20 cellular contexts compared by ENCODE assay signal in the genomic region with DNA sequence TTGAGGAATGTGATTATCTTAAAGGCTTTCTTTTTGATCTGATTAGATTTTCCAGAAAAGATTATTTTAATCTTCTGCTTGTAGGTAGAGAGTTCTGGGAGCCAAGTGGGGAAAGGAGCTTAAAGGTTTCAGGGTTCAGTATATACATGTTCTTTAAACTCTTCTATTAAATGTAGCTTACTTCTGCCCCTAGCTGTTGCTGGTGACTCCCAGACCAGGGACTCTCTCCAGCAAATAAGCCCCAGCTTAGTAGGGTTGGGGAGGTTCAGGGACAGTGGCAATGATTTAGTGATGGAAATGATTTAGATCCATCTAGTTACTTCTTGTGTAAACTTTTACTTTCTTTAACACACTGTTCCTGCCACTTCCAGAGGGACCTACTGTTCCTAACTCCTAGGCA.
A peak's percentile ranks its signal among the peaks of the same experiment; 100 is the strongest.
DNase-seq lines count a peak whose midpoint lies in the region; ATAC-seq and TF ChIP-seq lines count a peak whose summit lies in the region.
"Had no signal": no experiment of that assay in that cellular context is flagged by ENCODE, and none has a peak within 500 bp of the region (broad histone marks: within the 10 kb centered on the region; RNA-seq: fewer than 3 reads in every experiment).

No MANE protein-coding gene starts in this region.

- CTCF ChIA-PET in MCF 10A (lab: Yijun Ruan, JAX), result interaction anchor here (1.1 to 1.4 kb wide), 4 partner anchors 14 to 618 kb away, joined by 3 read pairs; no protein-coding TSS in a partner anchor

- no peak overlapping the region for H2BK15ac ChIP-seq in mesendoderm (replicated peaks; ENCODE audit: low read depth)

- DNase-seq in MCF 10A (ENCODE audit: unreplicated experiment) (no peak), breast epithelium (ENCODE audit: low spot score in 2 of 2) (no peak), mesendoderm (peak; percentile 2), DMS79 (lab: John Stamatoyannopoulos, UW) (no peak), NCI-H2171 treated with DMSO at 0.1 percent for 48 hours (lab: John Stamatoyannopoulos, UW) (no peak), NCI-H2196 (lab: John Stamatoyannopoulos, UW; ENCODE audit: unreplicated experiment) (no peak)
- DNase-seq: Caco-2, DMS79 treated with DMSO at 0.1 percent for 48 hours, GDM1, KG1, NCI-H1092, NCI-H1694, NCI-H2107, NCI-H446, NCI-H748 treated with DMSO at 0.1 percent for 48 hours, Peyer's patch, SHP77 had no signal

- no peak overlapping the region for H3K9ac ChIP-seq in mesendoderm (ENCODE audit: low read length)

- H3K9me3 ChIP-seq in breast epithelium, result no peaks in the 10 kb centered on the region
- no peaks in the 10 kb centered on the region for H3K9me3 ChIP-seq in gastroesophageal sphincter
- H3K9me3 ChIP-seq: Caco-2, Peyer's patch had no signal

- H3K36me3 ChIP-seq in breast epithelium, result no peaks in the 10 kb centered on the region
- H3K36me3 ChIP-seq in mesendoderm (ENCODE audit: control insufficient read depth, insufficient read depth, low read length), result no peaks in the 10 kb centered on the region
- H3K36me3 ChIP-seq in gastroesophageal sphincter, result peaks cover 0 to 66% of the 10 kb centered on the region in 2 donors

- no peak overlapping the region for H2AK5ac ChIP-seq in mesendoderm (ENCODE audit: low read length)

- no peak overlapping the region for H2BK120ac ChIP-seq in mesendoderm (ENCODE audit: low read depth, low read length)

- H3K27me3 ChIP-seq in breast epithelium (no peaks in the 10 kb centered on the region), mesendoderm (ENCODE audit: insufficient read depth, low read length, poor library complexity) (no peaks in the 10 kb centered on the region), gastroesophageal sphincter (no peaks in the 10 kb centered on the region)
- H3K27me3 ChIP-seq: Peyer's patch had no signal

- POLR2A ChIA-PET in MCF 10A (lab: Yijun Ruan, JAX), result interaction anchor here (0.6 kb wide), 1 partner anchor 905 kb away, joined by 3 read pairs; no protein-coding TSS in a partner anchor

- intact Hi-C loops in MCF 10A (cut with micrococcal nuclease) (no loop called here), breast epithelium (cut with DNase I; ENCODE audit: low total_unique reads) (no loop called here)

- TF ChIP-seq POLR2A in breast epithelium (IDR thresholded peaks at IDR 0.05) (no peak), gastroesophageal sphincter (IDR thresholded peaks at IDR 0.05) (no peak)

- H3K56ac ChIP-seq in mesendoderm (ENCODE audit: low read length), result no peak overlapping the region

- no peak overlapping the region for H2BK5ac ChIP-seq in mesendoderm (ENCODE audit: low read length)

- peaks cover 30% of the 10 kb centered on the region for H3K36me3 Mint-ChIP-seq in MCF 10A (ENCODE audit: insufficient read depth, unreplicated experiment)
- H3K36me3 Mint-ChIP-seq in brain, result peaks cover 72% of the 10 kb centered on the region

- H3K4me1 Mint-ChIP-seq in MCF 10A (ENCODE audit: insufficient read depth, unreplicated experiment) (no peaks in the 10 kb centered on the region), brain (peaks cover 8% of the 10 kb centered on the region)
- H3K4me1 Mint-ChIP-seq: GM23338 had no signal

- H3K23ac ChIP-seq in mesendoderm (ENCODE audit: low read length), result no peak overlapping the region

- TF ChIP-seq EP300 in gastroesophageal sphincter (IDR thresholded peaks at IDR 0.05), result no peak

- H3K4me3 Mint-ChIP-seq in MCF 10A (ENCODE audit: unreplicated experiment) (no peak overlapping the region), brain (no peak overlapping the region)
- H3K4me3 Mint-ChIP-seq: GM23338 had no signal

- ATAC-seq in gastroesophageal sphincter, result no peak
- ATAC-seq: GM23338 had no signal

- no peaks in the 10 kb centered on the region for H3K27me3 Mint-ChIP-seq in MCF 10A (ENCODE audit: insufficient read depth, unreplicated experiment)
- H3K27me3 Mint-ChIP-seq in brain, result no peaks in the 10 kb centered on the region

- H3K4me2 ChIP-seq in mesendoderm (ENCODE audit: low read length), result no peak overlapping the region
- H3K4me2 ChIP-seq: GM23338 had no signal

- H3K4me1 ChIP-seq in breast epithelium, result no peaks in the 10 kb centered on the region
- no peaks in the 10 kb centered on the region for H3K4me1 ChIP-seq in mesendoderm (ENCODE audit: control insufficient read depth, low read depth, low read length)
- peaks cover 0 to 32% (median 0%) of the 10 kb centered on the region in 3 donors for H3K4me1 ChIP-seq in gastroesophageal sphincter
- H3K4me1 ChIP-seq: Peyer's patch had no signal

- no peak overlapping the region for H3K27ac ChIP-seq in breast epithelium
- no peak overlapping the region for H3K27ac ChIP-seq in mesendoderm (ENCODE audit: low read depth, low read length)
- H3K27ac ChIP-seq in gastroesophageal sphincter, result peak overlapping the region in 1 of 4 donors; percentile 14
- H3K27ac ChIP-seq: Peyer's patch had no signal

- BruUV-seq in MCF 10A (replicated peaks; lab: Mats Ljungman, UMichigan), result no TSS peak

- H3K79me2 ChIP-seq in mesendoderm (ENCODE audit: control insufficient read depth, insufficient read depth, low read length), result no peaks in the 10 kb centered on the region

- H3K9me3 Mint-ChIP-seq in MCF 10A (ENCODE audit: unreplicated experiment) (no peaks in the 10 kb centered on the region), brain (peaks cover 0 to 8% (median 0%) of the 10 kb centered on the region in 5 experiments)
- H3K9me3 Mint-ChIP-seq: GM23338 had no signal

- H3K27ac Mint-ChIP-seq in MCF 10A (ENCODE audit: low read depth, unreplicated experiment) (peak overlapping the region; percentile 57), brain (peak overlapping the region in 3 of 5 experiments; percentile 7 to 64 (median 14))
- H3K27ac Mint-ChIP-seq: GM23338 had no signal

- TF ChIP-seq CTCF in MCF 10A (IDR thresholded peaks at IDR 0.05; ENCODE audit: unreplicated experiment), result no peak
- no peak for TF ChIP-seq CTCF in breast epithelium (IDR thresholded peaks at IDR 0.05)
- no peak for TF ChIP-seq CTCF in brain (conservative IDR thresholded peaks at IDR 0.05)
- TF ChIP-seq CTCF in gastroesophageal sphincter (IDR thresholded peaks at IDR 0.05), result peak in 1 of 4 experiments; percentile 34

- no peak overlapping the region for H3K4ac ChIP-seq in mesendoderm (ENCODE audit: low read depth, low read length)

- no peak overlapping the region for H4K8ac ChIP-seq in mesendoderm (ENCODE audit: low read depth, low read length)

- H4K5ac ChIP-seq in mesendoderm (ENCODE audit: low read length), result no peak overlapping the region

- no peak overlapping the region for H3K18ac ChIP-seq in mesendoderm (ENCODE audit: low read length)

- no peaks in the 10 kb centered on the region for H3K79me1 ChIP-seq in mesendoderm (ENCODE audit: low read length)

- H3K4me3 ChIP-seq in breast epithelium (no peak overlapping the region), mesendoderm (ENCODE audit: low read length) (no peak overlapping the region), gastroesophageal sphincter (no peak overlapping the region)
- H3K4me3 ChIP-seq: GM23338, Peyer's patch had no signal
